In the genomic region with DNA sequence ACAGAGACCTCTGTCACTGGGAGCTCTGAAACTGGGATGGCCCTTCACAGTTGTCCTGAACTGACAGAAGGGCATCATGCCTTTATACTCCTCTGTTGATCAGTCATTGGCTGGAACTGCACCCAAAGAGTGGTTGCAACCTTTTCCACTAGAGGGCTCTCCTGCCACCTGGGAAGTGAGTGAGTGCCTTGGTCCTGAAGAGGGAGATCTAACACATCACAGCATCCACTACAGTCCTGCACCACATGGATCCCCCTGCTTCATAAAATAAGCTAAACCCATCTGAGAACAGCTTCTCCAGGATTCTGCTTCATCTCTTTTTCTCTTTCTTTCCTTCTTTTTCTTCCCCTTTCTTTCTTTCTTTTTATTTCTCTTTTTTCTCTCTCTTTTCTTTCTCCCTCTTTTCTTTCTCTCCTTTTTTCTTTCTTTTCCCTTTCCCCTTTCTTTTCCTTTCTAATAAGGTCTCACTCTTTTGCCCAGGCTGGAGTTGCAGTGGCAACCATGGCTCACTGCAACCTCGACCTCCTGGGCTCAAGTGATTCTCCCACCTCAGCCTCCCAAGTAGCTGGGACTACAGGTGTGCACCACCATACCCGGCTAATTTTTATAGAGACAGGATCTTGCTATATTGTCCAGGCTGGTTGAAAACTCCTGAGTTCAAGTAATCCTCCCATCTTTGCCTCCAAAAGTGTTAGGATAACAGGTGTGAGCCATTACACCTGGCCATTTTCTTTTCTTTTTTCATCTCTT, we compare ENCODE assay signal across 1 cellular context.
TF ChIP-seq lines count a peak whose summit lies in the region.

No MANE protein-coding gene starts in this region.

TF ChIP-seq in K562, 482 proteins besides CTCF, POLR2A, EP300 and RAD21 (continued from another document and continues in another):
- TF ChIP-seq, protein P1, sequence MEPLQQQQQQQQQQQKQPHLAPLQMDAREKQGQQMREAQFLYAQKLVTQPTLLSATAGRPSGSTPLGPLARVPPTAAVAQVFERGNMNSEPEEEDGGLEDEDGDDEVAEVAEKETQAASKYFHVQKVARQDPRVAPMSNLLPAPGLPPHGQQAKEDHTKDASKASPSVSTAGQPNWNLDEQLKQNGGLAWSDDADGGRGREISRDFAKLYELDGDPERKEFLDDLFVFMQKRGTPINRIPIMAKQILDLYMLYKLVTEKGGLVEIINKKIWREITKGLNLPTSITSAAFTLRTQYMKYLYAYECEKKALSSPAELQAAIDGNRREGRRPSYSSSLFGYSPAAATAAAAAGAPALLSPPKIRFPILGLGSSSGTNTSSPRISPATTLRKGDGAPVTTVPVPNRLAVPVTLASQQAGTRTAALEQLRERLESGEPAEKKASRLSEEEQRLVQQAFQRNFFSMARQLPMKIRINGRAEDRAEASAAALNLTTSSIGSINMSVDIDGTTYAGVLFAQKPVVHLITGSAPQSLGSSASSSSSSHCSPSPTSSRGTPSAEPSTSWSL (CRISPR knock-in tag; IDR thresholded peaks at IDR 0.05; ENCODE audit: borderline replicate concordance), result no peak
- TF ChIP-seq CHD4 (IDR thresholded peaks at IDR 0.05; ENCODE audit: insufficient read depth, insufficient replicate concordance, low read depth, low read length, poor library complexity, severe bottlenecking), result no peak
- no peak for TF ChIP-seq CBX5 (IDR thresholded peaks at IDR 0.05; ENCODE audit: borderline replicate concordance, low read depth)
- TF ChIP-seq, protein P2, sequence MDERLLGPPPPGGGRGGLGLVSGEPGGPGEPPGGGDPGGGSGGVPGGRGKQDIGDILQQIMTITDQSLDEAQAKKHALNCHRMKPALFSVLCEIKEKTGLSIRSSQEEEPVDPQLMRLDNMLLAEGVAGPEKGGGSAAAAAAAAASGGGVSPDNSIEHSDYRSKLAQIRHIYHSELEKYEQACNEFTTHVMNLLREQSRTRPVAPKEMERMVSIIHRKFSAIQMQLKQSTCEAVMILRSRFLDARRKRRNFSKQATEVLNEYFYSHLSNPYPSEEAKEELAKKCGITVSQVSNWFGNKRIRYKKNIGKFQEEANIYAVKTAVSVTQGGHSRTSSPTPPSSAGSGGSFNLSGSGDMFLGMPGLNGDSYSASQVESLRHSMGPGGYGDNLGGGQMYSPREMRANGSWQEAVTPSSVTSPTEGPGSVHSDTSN (CRISPR knock-in tag; IDR thresholded peaks at IDR 0.05; ENCODE audit: low read depth), result no peak
- TF ChIP-seq, protein P2 (tag; conservative IDR thresholded peaks at IDR 0.05; ENCODE audit: low read depth), result no peak
- no peak for TF ChIP-seq STAT5B (CRISPR knock-in tag; IDR thresholded peaks at IDR 0.05)
- TF ChIP-seq, protein P3, sequence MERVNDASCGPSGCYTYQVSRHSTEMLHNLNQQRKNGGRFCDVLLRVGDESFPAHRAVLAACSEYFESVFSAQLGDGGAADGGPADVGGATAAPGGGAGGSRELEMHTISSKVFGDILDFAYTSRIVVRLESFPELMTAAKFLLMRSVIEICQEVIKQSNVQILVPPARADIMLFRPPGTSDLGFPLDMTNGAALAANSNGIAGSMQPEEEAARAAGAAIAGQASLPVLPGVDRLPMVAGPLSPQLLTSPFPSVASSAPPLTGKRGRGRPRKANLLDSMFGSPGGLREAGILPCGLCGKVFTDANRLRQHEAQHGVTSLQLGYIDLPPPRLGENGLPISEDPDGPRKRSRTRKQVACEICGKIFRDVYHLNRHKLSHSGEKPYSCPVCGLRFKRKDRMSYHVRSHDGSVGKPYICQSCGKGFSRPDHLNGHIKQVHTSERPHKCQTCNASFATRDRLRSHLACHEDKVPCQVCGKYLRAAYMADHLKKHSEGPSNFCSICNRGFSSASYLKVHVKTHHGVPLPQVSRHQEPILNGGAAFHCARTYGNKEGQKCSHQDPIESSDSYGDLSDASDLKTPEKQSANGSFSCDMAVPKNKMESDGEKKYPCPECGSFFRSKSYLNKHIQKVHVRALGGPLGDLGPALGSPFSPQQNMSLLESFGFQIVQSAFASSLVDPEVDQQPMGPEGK (CRISPR knock-in tag; IDR thresholded peaks at IDR 0.05; ENCODE audit: borderline replicate concordance), result no peak
- TF ChIP-seq ZZZ3 (IDR thresholded peaks at IDR 0.05), result no peak
- no peak for TF ChIP-seq CREB1 (IDR thresholded peaks at IDR 0.05)
- TF ChIP-seq CREB1 (CRISPR knock-in tag; IDR thresholded peaks at IDR 0.05), result 0 out of 2 replicates have a peak, but pooled peaks have one; percentile 25
- no peak; the same call in 1 of the 2 replicates for TF ChIP-seq BHLHE40 (IDR thresholded peaks at IDR 0.05; ENCODE audit: low read length)
- TF ChIP-seq ZNF79 (CRISPR knock-in tag; IDR thresholded peaks at IDR 0.05; ENCODE audit: low read depth), result no peak
- TF ChIP-seq FOXA3 (CRISPR knock-in tag; conservative IDR thresholded peaks at IDR 0.05 in 1 of 2, IDR thresholded peaks at IDR 0.05 in 1 of 2), result no peak; a peak in 1 of 4 replicates
- TF ChIP-seq NCOA6 (IDR thresholded peaks at IDR 0.05), result no peak
- TF ChIP-seq, protein P4, sequence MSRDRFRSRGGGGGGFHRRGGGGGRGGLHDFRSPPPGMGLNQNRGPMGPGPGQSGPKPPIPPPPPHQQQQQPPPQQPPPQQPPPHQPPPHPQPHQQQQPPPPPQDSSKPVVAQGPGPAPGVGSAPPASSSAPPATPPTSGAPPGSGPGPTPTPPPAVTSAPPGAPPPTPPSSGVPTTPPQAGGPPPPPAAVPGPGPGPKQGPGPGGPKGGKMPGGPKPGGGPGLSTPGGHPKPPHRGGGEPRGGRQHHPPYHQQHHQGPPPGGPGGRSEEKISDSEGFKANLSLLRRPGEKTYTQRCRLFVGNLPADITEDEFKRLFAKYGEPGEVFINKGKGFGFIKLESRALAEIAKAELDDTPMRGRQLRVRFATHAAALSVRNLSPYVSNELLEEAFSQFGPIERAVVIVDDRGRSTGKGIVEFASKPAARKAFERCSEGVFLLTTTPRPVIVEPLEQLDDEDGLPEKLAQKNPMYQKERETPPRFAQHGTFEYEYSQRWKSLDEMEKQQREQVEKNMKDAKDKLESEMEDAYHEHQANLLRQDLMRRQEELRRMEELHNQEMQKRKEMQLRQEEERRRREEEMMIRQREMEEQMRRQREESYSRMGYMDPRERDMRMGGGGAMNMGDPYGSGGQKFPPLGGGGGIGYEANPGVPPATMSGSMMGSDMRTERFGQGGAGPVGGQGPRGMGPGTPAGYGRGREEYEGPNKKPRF (IDR thresholded peaks at IDR 0.05; ENCODE audit: low read depth, low read length), result no peak
- no peak for TF ChIP-seq GTF2A2 (tag; IDR thresholded peaks at IDR 0.05)
- TF ChIP-seq FIP1L1 (IDR thresholded peaks at IDR 0.05; ENCODE audit: low read depth, low read length, poor library complexity, severe bottlenecking), result no peak
- TF ChIP-seq SRSF1 (IDR thresholded peaks at IDR 0.05; ENCODE audit: low read depth, low read length), result no peak
- TF ChIP-seq, protein P5, sequence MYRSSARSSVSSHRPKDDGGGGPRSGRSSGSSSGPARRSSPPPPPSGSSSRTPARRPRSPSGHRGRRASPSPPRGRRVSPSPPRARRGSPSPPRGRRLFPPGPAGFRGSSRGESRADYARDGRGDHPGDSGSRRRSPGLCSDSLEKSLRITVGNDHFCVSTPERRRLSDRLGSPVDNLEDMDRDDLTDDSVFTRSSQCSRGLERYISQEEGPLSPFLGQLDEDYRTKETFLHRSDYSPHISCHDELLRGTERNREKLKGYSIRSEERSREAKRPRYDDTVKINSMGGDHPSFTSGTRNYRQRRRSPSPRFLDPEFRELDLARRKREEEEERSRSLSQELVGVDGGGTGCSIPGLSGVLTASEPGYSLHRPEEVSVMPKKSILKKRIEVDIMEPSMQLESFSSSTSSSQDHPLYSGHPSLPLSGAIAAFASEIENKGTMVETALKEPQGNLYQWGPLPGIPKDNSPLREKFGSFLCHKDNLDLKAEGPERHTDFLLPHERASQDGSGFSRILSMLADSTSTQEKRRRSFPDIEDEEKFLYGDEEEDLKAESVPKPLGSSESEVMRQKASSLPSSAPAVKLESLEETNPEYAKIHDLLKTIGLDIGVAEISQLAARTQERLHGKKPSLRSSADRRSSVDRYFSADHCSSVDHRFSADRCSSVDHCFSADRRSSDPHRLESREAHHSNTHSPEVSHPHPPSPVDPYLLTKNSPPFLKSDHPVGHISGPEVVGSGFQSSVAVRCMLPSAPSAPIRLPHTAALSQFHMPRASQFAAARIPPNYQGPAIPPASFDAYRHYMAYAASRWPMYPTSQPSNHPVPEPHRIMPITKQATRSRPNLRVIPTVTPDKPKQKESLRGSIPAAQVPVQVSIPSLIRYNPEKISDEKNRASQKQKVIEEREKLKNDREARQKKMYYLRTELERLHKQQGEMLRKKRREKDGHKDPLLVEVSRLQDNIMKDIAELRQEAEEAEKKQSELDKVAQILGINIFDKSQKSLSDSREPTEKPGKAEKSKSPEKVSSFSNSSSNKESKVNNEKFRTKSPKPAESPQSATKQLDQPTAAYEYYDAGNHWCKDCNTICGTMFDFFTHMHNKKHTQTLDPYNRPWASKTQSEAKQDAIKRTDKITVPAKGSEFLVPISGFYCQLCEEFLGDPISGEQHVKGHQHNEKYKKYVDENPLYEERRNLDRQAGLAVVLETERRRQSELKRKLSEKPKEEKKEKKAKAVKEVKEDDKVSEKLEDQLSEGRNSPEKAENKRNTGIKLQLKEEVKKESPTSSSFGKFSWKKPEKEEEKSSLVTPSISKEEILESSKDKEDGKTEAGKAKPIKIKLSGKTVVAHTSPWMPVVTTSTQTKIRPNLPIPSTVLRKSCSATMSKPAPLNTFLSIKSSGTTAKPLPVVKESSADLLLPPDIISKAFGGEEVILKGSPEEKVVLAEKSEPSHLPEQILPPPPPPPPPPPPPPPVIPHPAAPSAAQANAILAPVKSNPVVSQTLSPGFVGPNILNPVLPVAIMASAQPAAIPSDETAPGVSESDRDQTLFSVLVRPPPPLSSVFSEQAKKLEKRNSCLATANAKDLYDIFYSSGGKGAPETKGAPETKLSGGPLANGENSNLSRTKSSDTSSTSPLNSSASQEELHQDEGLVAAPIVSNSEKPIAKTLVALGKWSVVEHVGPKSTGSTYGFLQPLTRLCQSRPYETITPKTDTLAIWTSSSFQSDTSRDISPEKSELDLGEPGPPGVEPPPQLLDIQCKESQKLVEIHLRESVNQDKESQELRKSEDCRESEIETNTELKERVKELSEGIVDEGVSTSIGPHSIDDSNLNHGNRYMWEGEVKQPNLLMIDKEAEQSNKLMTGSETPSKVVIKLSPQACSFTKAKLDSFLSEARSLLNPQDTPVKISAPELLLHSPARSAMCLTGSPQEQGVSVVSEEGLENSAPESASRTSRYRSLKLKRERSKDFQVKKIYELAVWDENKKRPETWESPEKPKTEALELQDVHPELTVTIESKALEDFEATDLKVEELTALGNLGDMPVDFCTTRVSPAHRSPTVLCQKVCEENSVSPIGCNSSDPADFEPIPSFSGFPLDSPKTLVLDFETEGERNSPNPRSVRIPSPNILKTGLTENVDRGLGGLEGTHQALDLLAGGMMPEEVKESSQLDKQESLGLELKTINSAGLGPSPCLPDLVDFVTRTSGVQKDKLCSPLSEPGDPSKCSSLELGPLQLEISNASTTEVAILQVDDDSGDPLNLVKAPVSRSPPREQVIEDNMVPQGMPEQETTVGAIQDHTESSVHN (IDR thresholded peaks at IDR 0.05; ENCODE audit: borderline replicate concordance in 1 of 2, low read depth in 1 of 2), result no peak
- TF ChIP-seq EP400 (IDR thresholded peaks at IDR 0.05), result no peak
- TF ChIP-seq ZNF239 (CRISPR knock-in tag; IDR thresholded peaks at IDR 0.05), result no peak
- TF ChIP-seq SNIP1 (IDR thresholded peaks at IDR 0.05; ENCODE audit: low read depth), result 0 out of 2 replicates have a peak, but pooled peaks have one; percentile 13
